ENCODE assay signal across 15 cellular contexts in genomic region chr9:98142182-98142924, GRCh38. TPM values are rescaled to one million over a fixed set of nuclear protein-coding genes. Genes with fewer than 3 reads are reported as not detected.
DNase-seq lines count a peak whose midpoint lies in the region; ATAC-seq and TF ChIP-seq lines count a peak whose summit lies in the region.
"Had no signal": no experiment of that assay in that cellular context is flagged by ENCODE, and none has a peak within 500 bp of the region (broad histone marks: within the 10 kb centered on the region; RNA-seq: fewer than 3 reads in every experiment).

No MANE protein-coding gene starts in this region.

- no peak overlapping the region for H3K4me3 Mint-ChIP-seq in MCF 10A (ENCODE audit: unreplicated experiment)
- H3K4me3 Mint-ChIP-seq: brain had no signal

- H3K9me3 ChIP-seq in right lobe of liver (no peaks in the 10 kb centered on the region), upper lobe of left lung (no peaks in the 10 kb centered on the region)
- H3K9me3 ChIP-seq: tibial artery had no signal

- H3K36me3 Mint-ChIP-seq in MCF 10A (ENCODE audit: insufficient read depth, unreplicated experiment): peaks cover 4% of the 10 kb centered on the region
- H3K36me3 Mint-ChIP-seq: brain had no signal

- H3K36me3 ChIP-seq in right lobe of liver: no peaks in the 10 kb centered on the region
- H3K36me3 ChIP-seq in upper lobe of left lung: no peaks in the 10 kb centered on the region
- H3K36me3 ChIP-seq: tibial artery had no signal

- intact Hi-C loops in MCF 10A (cut with micrococcal nuclease) (loop anchor here (10.0 kb wide), 1 partner anchor 52 kb away; the partner anchor contains the start of gene CORO2A), right lobe of liver (cut with DNase I) (no loop called here)

- CTCF ChIA-PET in MCF 10A (lab: Yijun Ruan, JAX): interaction anchor here (0.6 to 2.4 kb wide), 4 partner anchors 22 to 122 kb away, joined by 3 to 18 read pairs (median 4); partner anchors contain the start of gene TRIM14

- BruUV-seq in MCF 10A (replicated peaks; lab: Mats Ljungman, UMichigan): no TSS peak

- peak in 1 of 4 donors; percentile 34 for TF ChIP-seq EP300 in upper lobe of left lung (IDR thresholded peaks at IDR 0.05)

- peaks cover 0 to 36% (median 16%) of the 10 kb centered on the region in 4 donors for H3K4me1 ChIP-seq in right lobe of liver
- peaks cover 6 to 47% (median 34%) of the 10 kb centered on the region in 4 donors for H3K4me1 ChIP-seq in upper lobe of left lung

- POLR2A ChIA-PET in MCF 10A (lab: Yijun Ruan, JAX): interaction anchor here (0.7 to 4.5 kb wide), 3 partner anchors 21 to 113 kb away, joined by 3 to 21 read pairs (median 8); partner anchors contain the start of gene TBC1D2

- WGBS in right lobe of liver (ENCODE audit: insufficient coverage, low coverage, low lambda C conversion rate, missing lambda C conversion rate): 29% methylated on average over 2 of the region's 13 CpGs
- 35 to 49% methylated on average over 7 to 13 of the region's 13 CpGs for WGBS in upper lobe of left lung, 2 donors

- TF ChIP-seq POLR2A in right lobe of liver (IDR thresholded peaks at IDR 0.05) (peak; percentile 40), upper lobe of left lung (IDR thresholded peaks at IDR 0.05) (no peak)

- no peaks in the 10 kb centered on the region for H3K27me3 Mint-ChIP-seq in MCF 10A (ENCODE audit: insufficient read depth, unreplicated experiment)
- H3K27me3 Mint-ChIP-seq: brain, progenitor cell of endocrine pancreas had no signal

- TF ChIP-seq CTCF in MCF 10A (IDR thresholded peaks at IDR 0.05; ENCODE audit: unreplicated experiment) (no peak), right lobe of liver (IDR thresholded peaks at IDR 0.05) (no peak), upper lobe of left lung (IDR thresholded peaks at IDR 0.05) (no peak)

- DNase-seq in SIG-M5 treated with dmso at 0.1 percent for 504 hours (lab: John Stamatoyannopoulos, UW; ENCODE audit: unreplicated experiment) (peak; percentile 31), SIG-M5 (lab: John Stamatoyannopoulos, UW) (no peak), MCF 10A (ENCODE audit: unreplicated experiment) (peak; percentile 92), right lobe of liver (peak; percentile 85 to 94 (median 92)), upper lobe of left lung (peak; percentile 83 to 92), AG20443 (ENCODE audit: low spot score) (no peak), SHP77 (lab: John Stamatoyannopoulos, UW) (no peak)
- DNase-seq: activated CD8-positive, alpha-beta memory T cell treated with anti-CD3 and anti-CD28 coated beads, Interleukin-2, amount 50 U/mL, for 48 hours; DMS79 treated with DMSO at 0.1 percent for 48 hours; kidney glomerular epithelial cell; T-helper 9 cell had no signal

- H3K4me3 ChIP-seq in right lobe of liver (no peak overlapping the region), upper lobe of left lung (no peak overlapping the region)
- H3K4me3 ChIP-seq: tibial artery had no signal

- peak overlapping the region; percentile 55 for H3K27ac Mint-ChIP-seq in MCF 10A (ENCODE audit: low read depth, unreplicated experiment)
- H3K27ac Mint-ChIP-seq: brain, progenitor cell of endocrine pancreas had no signal

- H3K27ac ChIP-seq in right lobe of liver: peak overlapping the region in 1 of 3 donors; percentile 43
- H3K27ac ChIP-seq in upper lobe of left lung: peak overlapping the region; percentile 31 to 83 (median 68)
- H3K27ac ChIP-seq: tibial artery had no signal

- peaks cover 35% of the 10 kb centered on the region for H3K4me1 Mint-ChIP-seq in MCF 10A (ENCODE audit: insufficient read depth, unreplicated experiment)

- H3K9me3 Mint-ChIP-seq in MCF 10A (ENCODE audit: unreplicated experiment): no peaks in the 10 kb centered on the region
- H3K9me3 Mint-ChIP-seq: brain had no signal

- no peaks in the 10 kb centered on the region for H3K27me3 ChIP-seq in right lobe of liver
- H3K27me3 ChIP-seq in upper lobe of left lung: no peaks in the 10 kb centered on the region

- peak; percentile 80 to 84 (median 82) for ATAC-seq in right lobe of liver
- ATAC-seq in upper lobe of left lung (ENCODE audit: low FRiP score in 2 of 2): peak; percentile 76 to 92
- no peak for ATAC-seq in GM21528 (IDR thresholded peaks at IDR 0.05; ENCODE audit: low FRiP score, unreplicated experiment)

RNA-seq across cellular contexts. Expression of gene TRIM14, which starts 23.3 kb away (rescaled TPM):
- 15.8 and 17.9 TPM in 2 replicates for total RNA-seq in MCF 10A (2022)
- total RNA-seq in right lobe of liver: 10 to 100 TPM; 22.6 to 34.6 (median 27.3) TPM
- total RNA-seq in upper lobe of left lung: 10 to 100 TPM; 28.6 to 52.1 (median 46.2) TPM

RNA-seq across cellular contexts. Expression of gene CORO2A, which starts 50.1 kb away (rescaled TPM):
- total RNA-seq in MCF 10A (2022): 3.4 and 3.9 TPM in 2 replicates
- 1 to 10 TPM in 5 of 6 experiments, under 1 TPM in 1; 0.67 to 6.2 (median 3.3) TPM for total RNA-seq in right lobe of liver
- total RNA-seq in upper lobe of left lung: 10 to 100 TPM; 10.5 to 22.8 (median 17.9) TPM

Comparison
In these comparisons a context has a peak if more than half of its experiments do, and no peak if none do; other contexts are left out.
1. DNase-seq: peak in SIG-M5 treated with dmso at 0.1 percent for 504 hours (single experiment), MCF 10A (single experiment), right lobe of liver (3 of 3) and upper lobe of left lung (2 of 2); none in SIG-M5 (single experiment), AG20443 (single experiment) and SHP77 (0 of 2).